In the genomic region with DNA sequence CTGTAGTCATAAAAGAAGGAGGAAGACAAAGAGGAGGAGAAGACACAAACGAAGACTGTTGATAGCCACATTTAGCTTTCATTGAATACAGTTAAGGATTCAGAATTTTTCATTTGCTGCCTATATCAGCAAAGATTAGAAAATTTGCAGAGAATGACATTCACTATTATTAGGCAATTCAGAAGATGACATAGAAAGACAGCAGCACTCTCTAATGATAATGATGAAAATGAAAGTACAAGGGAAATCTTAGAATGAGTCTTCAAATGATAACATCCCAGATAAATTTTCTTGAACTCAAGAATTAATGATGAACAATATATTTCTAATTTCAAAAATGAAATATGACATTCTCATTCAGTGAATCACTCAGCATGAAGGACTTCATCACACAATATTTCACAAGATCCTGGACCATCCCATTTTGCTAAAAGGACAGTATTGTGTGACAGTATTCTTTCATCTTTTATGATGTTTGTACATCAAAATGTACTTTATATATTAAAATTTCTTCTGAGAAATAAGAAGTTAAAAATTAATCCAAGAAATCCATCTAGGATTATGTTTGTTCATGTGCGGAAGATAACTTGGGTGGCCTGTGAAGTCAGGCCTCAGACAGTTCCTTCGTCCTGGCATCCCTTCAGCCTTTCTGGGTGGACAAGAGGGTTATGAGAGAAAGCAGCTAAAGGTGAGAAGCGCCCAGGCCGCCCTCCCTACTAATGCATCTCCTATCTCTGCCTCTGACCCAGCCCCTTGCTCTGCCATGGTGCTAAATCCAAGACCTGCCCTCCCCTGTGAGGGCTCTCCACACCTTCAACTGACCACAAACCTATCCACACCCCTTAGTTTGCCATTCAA, we compare ENCODE assay signal across 25 cellular contexts. TPM values are rescaled to one million over a fixed set of nuclear protein-coding genes. Genes with fewer than 3 reads are reported as not detected.
DNase-seq lines count a peak whose midpoint lies in the region; ATAC-seq and TF ChIP-seq lines count a peak whose summit lies in the region.
"Had no signal": no experiment of that assay in that cellular context is flagged by ENCODE, and none has a peak within 500 bp of the region (broad histone marks: within the 10 kb centered on the region; RNA-seq: fewer than 3 reads in every experiment).

No MANE protein-coding gene starts in this region.

- H3K4me3 ChIP-seq in ACC112 (ENCODE audit: low read depth, low read length) (peak overlapping the region; percentile 61), adipocyte (ENCODE audit: low read length) (no peak overlapping the region), foreskin fibroblast (ENCODE audit: low read depth in 1 of 2, low read length in 2 of 2) (no peak overlapping the region), gastroesophageal sphincter (no peak overlapping the region)
- H3K4me3 ChIP-seq: cardiac muscle cell, left ventricle myocardium inferior, MG63, SJCRH30 had no signal

- DNase-seq in GM13976 (ENCODE audit: low spot score) (peak; percentile 2), adipocyte (ENCODE audit: low read depth) (peak; percentile 42), foreskin fibroblast (peak; percentile 22 to 56), GF-D8 (lab: John Stamatoyannopoulos, UW) (no peak), T-helper 2 cell (no peak)
- DNase-seq: activated CD4-positive, alpha-beta T cell treated with anti-CD3 and anti-CD28 coated beads for 48 hours; activated naive CD4-positive, alpha-beta T cell treated with anti-CD3 and anti-CD28 coated beads, Interleukin-2, amount 10 ng/mL, durations not matched to agents 7 days and 5 days; C1 segment of cervical spinal cord; Caco-2; DMS79; foreskin melanocyte; left ventricle myocardium inferior; MG63; natural killer cell; NCI-H2081 treated with DMSO at 0.1 percent for 48 hours; SJCRH30; stimulated activated CD4-positive, alpha-beta T cell treated with anti-CD3 and anti-CD28 coated beads, Interleukin-4, amount 100 ng/mL, for 24 hours; stimulated activated naive B cell treated with anti-CD40 and anti-IgM and Interleukin-4, amounts not matched to agents 10 μg/mL and 1 μg/mL and 100 μg/mL, for 72 hours had no signal

- H3K27ac ChIP-seq in ACC112 (ENCODE audit: low read depth, low read length), result peak overlapping the region; percentile 65
- H3K27ac ChIP-seq in gastroesophageal sphincter, result no peak overlapping the region
- H3K27ac ChIP-seq: cardiac muscle cell, left ventricle myocardium inferior, SJCRH30 had no signal

- H3K4me1 ChIP-seq in ACC112 (ENCODE audit: control insufficient read depth, insufficient read depth, low read length, unreplicated experiment) (peaks cover 38% of the 10 kb centered on the region), adipocyte (ENCODE audit: control insufficient read depth, insufficient read depth, low read length) (peaks cover 23% of the 10 kb centered on the region), gastroesophageal sphincter (no peaks in the 10 kb centered on the region)
- H3K4me1 ChIP-seq: Caco-2, left ventricle myocardium inferior had no signal

- in situ Hi-C loops in GM13976 (cut with MboI; ENCODE audit: low sequenced_read_pairs, unreplicated experiment), result no loop called here

- peak overlapping the region; percentile 55 for H2AFZ ChIP-seq in ACC112 (ENCODE audit: low read length, unreplicated experiment)

- no peak for TF ChIP-seq EP300 in gastroesophageal sphincter (IDR thresholded peaks at IDR 0.05)

- WGBS in gastroesophageal sphincter (ENCODE audit: low coverage in 1 of 2), 2 donors, result 65 to 74% methylated on average over 3 to 5 of the region's 5 CpGs

- H3K27me3 ChIP-seq in ACC112 (ENCODE audit: insufficient read depth, low read length), result no peaks in the 10 kb centered on the region
- no peaks in the 10 kb centered on the region for H3K27me3 ChIP-seq in adipocyte (replicated peaks; ENCODE audit: control insufficient read depth, insufficient read depth, low read length)
- peaks cover 28% of the 10 kb centered on the region for H3K27me3 ChIP-seq in gastroesophageal sphincter
- H3K27me3 ChIP-seq: cardiac muscle cell, MG63, SJCRH30 had no signal

- no peak for TF ChIP-seq POLR2A in gastroesophageal sphincter (IDR thresholded peaks at IDR 0.05)

- no peaks in the 10 kb centered on the region for H3K79me2 ChIP-seq in ACC112 (ENCODE audit: control insufficient read depth, insufficient read depth, low read length, unreplicated experiment)

- no peaks in the 10 kb centered on the region for H3K9me3 ChIP-seq in adipocyte (ENCODE audit: control insufficient read depth, low read length)
- no peaks in the 10 kb centered on the region for H3K9me3 ChIP-seq in gastroesophageal sphincter
- H3K9me3 ChIP-seq: left ventricle myocardium inferior, MG63, SJCRH30 had no signal

- no peaks in the 10 kb centered on the region for H3K36me3 ChIP-seq in ACC112 (ENCODE audit: insufficient read depth, low read length)
- H3K36me3 ChIP-seq in adipocyte (ENCODE audit: control insufficient read depth, insufficient read depth, low read length, severe bottlenecking), result no peaks in the 10 kb centered on the region
- H3K36me3 ChIP-seq in gastroesophageal sphincter, result no peaks in the 10 kb centered on the region
- H3K36me3 ChIP-seq: cardiac muscle cell, left ventricle myocardium inferior, MG63, SJCRH30 had no signal

- no peak for ATAC-seq in GM19035 (IDR thresholded peaks at IDR 0.05; ENCODE audit: unreplicated experiment)
- ATAC-seq in gastroesophageal sphincter, result no peak
- ATAC-seq: natural killer cell; stimulated activated naive B cell treated with anti-CD40 and anti-IgM and Interleukin-4, amounts not matched to agents 10 μg/mL and 1 μg/mL and 100 μg/mL, for 72 hours had no signal

- TF ChIP-seq CTCF in GM13976 (IDR thresholded peaks at IDR 0.05; ENCODE audit: borderline replicate concordance, control extremely low read depth, extremely low read depth, insufficient read depth, missing control alignments) (no peak), foreskin fibroblast (IDR thresholded peaks at IDR 0.05; ENCODE audit: low read depth, low read length) (no peak), gastroesophageal sphincter (IDR thresholded peaks at IDR 0.05) (no peak)

- H3K9ac ChIP-seq in adipocyte (ENCODE audit: low read length), result no peak overlapping the region

RNA-seq across cellular contexts. Expression of gene CAMK2B, which starts 47.4 kb away (rescaled TPM):
- 1 to 10 TPM in 2 of 4 donors, under 1 TPM in 2; 0.27 to 1.5 (median 0.81) TPM for total RNA-seq in gastroesophageal sphincter
- total RNA-seq: Caco-2; epithelial cell of proximal tubule; osteocyte; T-helper 1 cell treated with Interleukin-12 subunit alpha and Interleukin-12 subunit beta and Interleukin-4 antibody, amounts not matched to agents 30 ng/mL and 1 ng/mL, for 36 hours had no signal

Comparison
In these comparisons a context has a peak if more than half of its experiments do, and no peak if none do; other contexts are left out.
1. DNase-seq: peak in GM13976 (single experiment), adipocyte (single experiment) and foreskin fibroblast (2 of 2); none in GF-D8 (single experiment) and T-helper 2 cell (0 of 5).